ENCODE assay signal across 29 cellular contexts in the genomic region with DNA sequence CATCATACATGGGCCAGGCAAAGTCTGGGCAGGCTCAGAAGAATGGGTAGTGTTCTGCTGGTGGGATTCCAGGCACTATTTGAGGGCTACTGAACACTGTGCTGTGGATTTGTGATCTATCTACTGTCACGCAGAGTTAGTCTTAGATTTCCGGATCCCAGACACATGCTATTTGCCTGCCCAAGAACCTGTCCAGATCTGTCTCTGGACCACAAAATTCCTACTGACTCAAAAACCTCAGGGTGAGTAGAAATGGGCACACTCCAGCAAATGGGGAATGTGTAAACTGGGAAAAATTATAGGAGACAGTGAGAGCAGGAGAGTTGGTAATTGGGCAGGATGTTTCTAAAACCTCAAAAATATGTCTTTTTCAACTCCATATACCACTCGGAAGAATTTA.
"Had no signal": no experiment of that assay in that cellular context is flagged by ENCODE, and none has a peak within 500 bp of the region (broad histone marks: within the 10 kb centered on the region; RNA-seq: fewer than 3 reads in every experiment).

No MANE protein-coding gene starts in this region.

- ATAC-seq: left lobe of liver; naive thymus-derived CD4-positive, alpha-beta T cell; sciatic nerve had no signal

- H3K27me3 ChIP-seq: colonic mucosa, esophagus squamous epithelium, neural progenitor cell, right atrium auricular region, stomach, thyroid gland had no signal

- H3K36me3 ChIP-seq: colonic mucosa, esophagus squamous epithelium, neural progenitor cell, prostate gland, right atrium auricular region, stomach, thyroid gland had no signal

- DNase-seq: colonic mucosa; effector CD8-positive, alpha-beta T cell; endodermal cell; erythroblast; esophagus squamous epithelium; hypothalamus; immature natural killer cell; islet precursor cell; mesenchymal stem cell; midbrain; naive thymus-derived CD4-positive, alpha-beta T cell; stimulated activated CD4-positive, alpha-beta T cell treated with anti-CD3 and anti-CD28 coated beads, Interleukin-12 subunit alpha, Interleukin-12 subunit beta, amount 100 ng/mL, for 4 hours; stimulated activated CD4-positive, alpha-beta T cell treated with anti-CD3 and anti-CD28 coated beads, Interleukin-1b, Interleukin-23, amount 100 ng/mL, for 48 hours; stimulated activated CD4-positive, alpha-beta T cell treated with anti-CD3 and anti-CD28 coated beads, Interleukin-4, amount 100 ng/mL, for 1 hour; stimulated activated CD8-positive, alpha-beta memory T cell treated with anti-CD3 and anti-CD28 coated beads, Interleukin-4, amount 100 ng/mL, for 48 hours; stimulated activated naive CD4-positive, alpha-beta T cell treated with Interleukin-2 at 50 U/mL for 16 hours; stomach; thyroid gland; trophoblast cell had no signal

- H3K9me3 ChIP-seq: colonic mucosa, esophagus squamous epithelium, prostate gland, right atrium auricular region, thyroid gland had no signal

- H2AFZ ChIP-seq: neural progenitor cell had no signal

- H3K4me1 Mint-ChIP-seq: immature natural killer cell; naive thymus-derived CD4-positive, alpha-beta T cell; nephron; neural progenitor cell had no signal

- H3K4me2 ChIP-seq: neural progenitor cell, smooth muscle cell had no signal

- H3K27me3 Mint-ChIP-seq: dendritic cell treated with granulocyte-macrophage colony-stimulating factor and Interleukin-4, amounts not matched to agents 40 ng/mL and 50 ng/mL, for 4 days had no signal

- H3K4me3 Mint-ChIP-seq: dendritic cell treated with granulocyte-macrophage colony-stimulating factor and Interleukin-4, amounts not matched to agents 40 ng/mL and 50 ng/mL, for 4 days; endodermal cell; immature natural killer cell; naive thymus-derived CD4-positive, alpha-beta T cell; nephron; neural progenitor cell had no signal

- H3K27ac Mint-ChIP-seq: dendritic cell treated with granulocyte-macrophage colony-stimulating factor and Interleukin-4, amounts not matched to agents 40 ng/mL and 50 ng/mL, for 4 days; endodermal cell; immature natural killer cell; naive thymus-derived CD4-positive, alpha-beta T cell; nephron; neural progenitor cell had no signal

- H3K9ac ChIP-seq: neural progenitor cell had no signal

- H3K36me3 Mint-ChIP-seq: immature natural killer cell; naive thymus-derived CD4-positive, alpha-beta T cell; neural progenitor cell had no signal

- H3K27ac ChIP-seq: colonic mucosa, esophagus squamous epithelium, neural progenitor cell, prostate gland, right atrium auricular region, stomach, thyroid gland had no signal

- H3K4me3 ChIP-seq: colonic mucosa, esophagus squamous epithelium, lung, neural progenitor cell, prostate gland, right atrium auricular region, smooth muscle cell, stomach, thyroid gland had no signal

- FAIRE-seq: frontal cortex had no signal

- H3K4me1 ChIP-seq: colonic mucosa, esophagus squamous epithelium, neural progenitor cell, prostate gland, right atrium auricular region, stomach, thyroid gland had no signal

- H3K9me3 Mint-ChIP-seq: dendritic cell treated with granulocyte-macrophage colony-stimulating factor and Interleukin-4, amounts not matched to agents 40 ng/mL and 50 ng/mL, for 4 days had no signal
